8 cellular contexts compared by ENCODE assay signal in the genomic region with DNA sequence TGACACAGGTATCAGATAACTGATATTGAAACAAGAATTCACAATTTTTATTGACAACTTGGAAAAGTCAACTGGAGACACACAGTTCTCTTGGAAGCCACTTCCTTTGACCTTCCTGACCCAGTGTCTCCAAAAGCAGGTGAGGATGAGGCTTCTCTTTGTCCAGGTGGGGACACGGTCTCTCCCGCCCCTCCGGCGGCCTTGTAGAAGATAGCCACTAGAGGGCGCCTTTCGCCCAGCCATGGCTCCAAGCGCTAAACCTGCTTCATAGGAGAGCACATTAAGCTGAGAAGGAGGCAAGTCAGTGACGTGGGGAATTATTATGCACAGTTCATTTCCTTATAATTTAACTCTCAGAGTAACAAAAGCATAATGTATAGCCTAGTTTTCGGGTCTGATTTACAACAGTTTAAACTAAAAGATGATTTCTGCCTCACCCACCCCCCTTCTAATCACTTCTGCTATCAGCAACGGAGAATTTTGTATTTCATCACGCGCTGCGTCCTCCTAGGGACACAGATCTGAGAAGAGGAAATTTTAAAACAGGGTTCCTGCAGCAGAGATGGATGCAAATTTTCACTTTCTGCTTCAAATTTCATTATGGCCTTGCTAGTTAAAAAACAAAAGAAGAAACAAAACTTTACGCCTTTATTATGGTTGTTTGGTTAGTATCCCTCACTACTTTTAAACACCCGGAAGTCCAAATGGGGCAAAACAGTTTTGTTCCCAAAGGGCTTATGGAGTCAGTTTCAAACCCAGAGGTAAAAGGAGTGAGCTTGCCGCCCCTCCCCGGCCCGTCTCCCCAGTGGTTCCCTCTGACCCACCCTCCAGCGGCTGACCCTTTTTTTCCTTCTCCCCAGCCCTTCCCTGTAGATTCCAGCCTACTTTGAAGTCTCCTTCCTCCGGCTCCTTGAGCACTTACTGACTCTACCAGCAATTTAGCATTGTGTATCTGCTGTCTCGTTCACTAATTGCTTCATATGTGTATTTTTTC.
DNase-seq lines count a peak whose midpoint lies in the region; ATAC-seq and TF ChIP-seq lines count a peak whose summit lies in the region.

No MANE protein-coding gene starts in this region.

- H3K4me1 ChIP-seq in right lobe of liver: no peaks in the 10 kb centered on the region

- peak overlapping the region; percentile 32 to 46 (median 43) for H3K4me3 ChIP-seq in right lobe of liver

- 20% methylated on average over 19 of the region's 21 CpGs for WGBS in right lobe of liver (ENCODE audit: insufficient coverage, low coverage, low lambda C conversion rate, missing lambda C conversion rate)

- TF ChIP-seq POLR2A in right lobe of liver (IDR thresholded peaks at IDR 0.05): no peak

- peak; percentile 58 for DNase-seq in AML-193 (lab: John Stamatoyannopoulos, UW)
- DNase-seq in NCI-H226: peak; percentile 30
- peak; percentile 86 for DNase-seq in activated CD4-positive, alpha-beta T cell treated with anti-CD3 and anti-CD28 coated beads for 48 hours
- DNase-seq in dedifferentiated amniotic fluid mesenchymal stem cell (ENCODE audit: extremely low spot score): peak; percentile 77
- peak; percentile 71 to 81 (median 81) for DNase-seq in right lobe of liver
- peak; percentile 68 to 73 for DNase-seq in stimulated activated CD4-positive, alpha-beta T cell treated with anti-CD3 and anti-CD28 coated beads, Interleukin-4, amount 100 ng/mL, for 4 hours

- peak overlapping the region in 1 of 3 donors; percentile 24 for H3K27ac ChIP-seq in right lobe of liver

- ATAC-seq in GM19035 (IDR thresholded peaks at IDR 0.05; ENCODE audit: unreplicated experiment) (peak; percentile 98), HG03342 (IDR thresholded peaks at IDR 0.05; ENCODE audit: unreplicated experiment) (peak; percentile 99), right lobe of liver (peak; percentile 99 to 100 (median 100))

- H3K36me3 ChIP-seq in right lobe of liver: no peaks in the 10 kb centered on the region

- peak; percentile 85 to 99 (median 98) for TF ChIP-seq CTCF in right lobe of liver (IDR thresholded peaks at IDR 0.05)

- H3K9me3 ChIP-seq in right lobe of liver: no peaks in the 10 kb centered on the region

- intact Hi-C loops in right lobe of liver (cut with DNase I): no loop called here

- no peaks in the 10 kb centered on the region for H3K27me3 ChIP-seq in right lobe of liver

Comparison
In these comparisons a context has a peak if more than half of its experiments do, and no peak if none do; other contexts are left out.
1. DNase-seq: peak in every context shown above with its lines; median percentile 86 in activated CD4-positive, alpha-beta T cell treated with anti-CD3 and anti-CD28 coated beads for 48 hours; 81 in right lobe of liver; 77 in dedifferentiated amniotic fluid mesenchymal stem cell; 70 in stimulated activated CD4-positive, alpha-beta T cell treated with anti-CD3 and anti-CD28 coated beads, Interleukin-4, amount 100 ng/mL, for 4 hours; 58 in AML-193; 30 in NCI-H226.